In genomic region chrX:31508338-31508737, GRCh38 we compare ENCODE assay signal across 1 cellular context.
TF ChIP-seq lines count a peak whose summit lies in the region.

No MANE protein-coding gene starts in this region.

TF ChIP-seq in SK-N-SH, 30 proteins besides CTCF, POLR2A, EP300 and RAD21 (continued from another document):
- TF ChIP-seq POLR2AphosphoS5 (IDR thresholded peaks at IDR 0.05; ENCODE audit: low read depth, low read length) (peak; percentile 44; the same call in 1 of the 2 replicates), TCF12 (IDR thresholded peaks at IDR 0.05) (peak; percentile 91), RFX5 (IDR thresholded peaks at IDR 0.05; ENCODE audit: low read length) (no peak), YY1 (IDR thresholded peaks at IDR 0.05; ENCODE audit: low read depth) (no peak), MEF2A (IDR thresholded peaks at IDR 0.05; ENCODE audit: borderline replicate concordance, low read depth) (no peak), GATA2 (CRISPR knock-in tag; IDR thresholded peaks at IDR 0.05) (peak; percentile 15; the same call in 1 of the 2 replicates), TAF1 (IDR thresholded peaks at IDR 0.05; ENCODE audit: borderline replicate concordance, low read depth, low read length) (no peak), FOXM1 (IDR thresholded peaks at IDR 0.05; ENCODE audit: low read depth) (no peak), ELF1 (IDR thresholded peaks at IDR 0.05) (no peak), SIN3A (IDR thresholded peaks at IDR 0.05; ENCODE audit: borderline replicate concordance, low read depth, low read length) (0 out of 2 replicates have a peak, but pooled peaks have one; percentile 24), SMC3 (IDR thresholded peaks at IDR 0.05; ENCODE audit: low read depth, low read length) (no peak), NRF1 (IDR thresholded peaks at IDR 0.05; ENCODE audit: low read depth, low read length) (no peak), RXRA (IDR thresholded peaks at IDR 0.05; ENCODE audit: borderline replicate concordance, low read depth) (no peak)
- TF ChIP-seq, protein P1, sequence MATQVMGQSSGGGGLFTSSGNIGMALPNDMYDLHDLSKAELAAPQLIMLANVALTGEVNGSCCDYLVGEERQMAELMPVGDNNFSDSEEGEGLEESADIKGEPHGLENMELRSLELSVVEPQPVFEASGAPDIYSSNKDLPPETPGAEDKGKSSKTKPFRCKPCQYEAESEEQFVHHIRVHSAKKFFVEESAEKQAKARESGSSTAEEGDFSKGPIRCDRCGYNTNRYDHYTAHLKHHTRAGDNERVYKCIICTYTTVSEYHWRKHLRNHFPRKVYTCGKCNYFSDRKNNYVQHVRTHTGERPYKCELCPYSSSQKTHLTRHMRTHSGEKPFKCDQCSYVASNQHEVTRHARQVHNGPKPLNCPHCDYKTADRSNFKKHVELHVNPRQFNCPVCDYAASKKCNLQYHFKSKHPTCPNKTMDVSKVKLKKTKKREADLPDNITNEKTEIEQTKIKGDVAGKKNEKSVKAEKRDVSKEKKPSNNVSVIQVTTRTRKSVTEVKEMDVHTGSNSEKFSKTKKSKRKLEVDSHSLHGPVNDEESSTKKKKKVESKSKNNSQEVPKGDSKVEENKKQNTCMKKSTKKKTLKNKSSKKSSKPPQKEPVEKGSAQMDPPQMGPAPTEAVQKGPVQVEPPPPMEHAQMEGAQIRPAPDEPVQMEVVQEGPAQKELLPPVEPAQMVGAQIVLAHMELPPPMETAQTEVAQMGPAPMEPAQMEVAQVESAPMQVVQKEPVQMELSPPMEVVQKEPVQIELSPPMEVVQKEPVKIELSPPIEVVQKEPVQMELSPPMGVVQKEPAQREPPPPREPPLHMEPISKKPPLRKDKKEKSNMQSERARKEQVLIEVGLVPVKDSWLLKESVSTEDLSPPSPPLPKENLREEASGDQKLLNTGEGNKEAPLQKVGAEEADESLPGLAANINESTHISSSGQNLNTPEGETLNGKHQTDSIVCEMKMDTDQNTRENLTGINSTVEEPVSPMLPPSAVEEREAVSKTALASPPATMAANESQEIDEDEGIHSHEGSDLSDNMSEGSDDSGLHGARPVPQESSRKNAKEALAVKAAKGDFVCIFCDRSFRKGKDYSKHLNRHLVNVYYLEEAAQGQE (IDR thresholded peaks at IDR 0.05; ENCODE audit: low read depth, low read length), result no peak
- TF ChIP-seq, protein P2, sequence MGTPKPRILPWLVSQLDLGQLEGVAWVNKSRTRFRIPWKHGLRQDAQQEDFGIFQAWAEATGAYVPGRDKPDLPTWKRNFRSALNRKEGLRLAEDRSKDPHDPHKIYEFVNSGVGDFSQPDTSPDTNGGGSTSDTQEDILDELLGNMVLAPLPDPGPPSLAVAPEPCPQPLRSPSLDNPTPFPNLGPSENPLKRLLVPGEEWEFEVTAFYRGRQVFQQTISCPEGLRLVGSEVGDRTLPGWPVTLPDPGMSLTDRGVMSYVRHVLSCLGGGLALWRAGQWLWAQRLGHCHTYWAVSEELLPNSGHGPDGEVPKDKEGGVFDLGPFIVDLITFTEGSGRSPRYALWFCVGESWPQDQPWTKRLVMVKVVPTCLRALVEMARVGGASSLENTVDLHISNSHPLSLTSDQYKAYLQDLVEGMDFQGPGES (IDR thresholded peaks at IDR 0.05; ENCODE audit: low read depth, low read length), result no peak
TF ChIP-seq in SK-N-SH: peak in this region for 9.
